Comparison of ENCODE assay signal across 25 cellular contexts in genomic region chr20:58845706-58846105, GRCh38. TPM values are rescaled to one million over a fixed set of nuclear protein-coding genes. Genes with fewer than 3 reads are reported as not detected.
"Had no signal": no experiment of that assay in that cellular context is flagged by ENCODE, and none has a peak within 500 bp of the region (broad histone marks: within the 10 kb centered on the region; RNA-seq: fewer than 3 reads in every experiment).

No MANE protein-coding gene starts in this region.

- H3K4me3 ChIP-seq: MG63, SJSA1, SK-N-MC had no signal

- H3K9me3 ChIP-seq: MG63 had no signal

- H3K27ac ChIP-seq: HL-60, SJSA1, SK-N-MC had no signal

- H3K36me3 ChIP-seq: MG63, SJSA1 had no signal

- DNase-seq: IMR-90, Karpas-422, KG1, MG63, NCI-H1092, NCI-H1105 treated with DMSO at 0.1 percent for 48 hours, NCI-H1417 treated with DMSO at 0.1 percent for 48 hours, NCI-H146, NCI-H1694 treated with DMSO at 0.1 percent for 48 hours, NCI-H1930, NCI-H2081 treated with DMSO at 0.1 percent for 48 hours, NCI-H2171, NCI-H226, NCI-H446, NCI-H510A, NCI-H524 treated with DMSO at 0.1 percent for 48 hours, NCI-H69, NCI-H774, Right ventricle myocardium superior, RPMI8226, SIG-M5 had no signal

- ATAC-seq: HepG2 had no signal

- H3K4me1 ChIP-seq: SJSA1 had no signal

RNA-seq across cellular contexts. Expression of gene GNAS-AS1, which starts 5.0 kb away (rescaled TPM):
- total RNA-seq: HepG2, SJSA1 had no signal
